In genomic region chr5:160166069-160166972, GRCh38 we compare ENCODE assay signal across 9 cellular contexts. TPM values are rescaled to one million over a fixed set of nuclear protein-coding genes. Genes with fewer than 3 reads are reported as not detected.
A peak's percentile ranks its signal among the peaks of the same experiment; 100 is the strongest.
DNase-seq lines count a peak whose midpoint lies in the region; ATAC-seq and TF ChIP-seq lines count a peak whose summit lies in the region.
"Had no signal": no experiment of that assay in that cellular context is flagged by ENCODE, and none has a peak within 500 bp of the region (broad histone marks: within the 10 kb centered on the region; RNA-seq: fewer than 3 reads in every experiment).

No MANE protein-coding gene starts in this region.

- H3K27me3 ChIP-seq in HCT116 (ENCODE audit: insufficient read depth, low read length) (no peaks in the 10 kb centered on the region), iPS-15b (ENCODE audit: control insufficient read depth, insufficient read depth, low read length) (no peaks in the 10 kb centered on the region), suprapubic skin (no peaks in the 10 kb centered on the region)
- H3K27me3 ChIP-seq: body of pancreas had no signal

- RAD21 ChIA-PET in HCT116 (lab: Charles Lee; ENCODE audit: low non-redundant PET in 1 of 2, low total read pairs in 2 of 2, uncharacterized antibody in 2 of 2, unreplicated experiment in 2 of 2), result no interaction called here

- H4K20me1 ChIP-seq in HCT116 (ENCODE audit: insufficient read depth), result no peaks in the 10 kb centered on the region

- 52% methylated on average over 5 of the region's 5 CpGs for WGBS in suprapubic skin

- peak overlapping the region; percentile 68 for H3K9ac ChIP-seq in HCT116 (ENCODE audit: low read length)
- peak overlapping the region; percentile 61 for H3K9ac ChIP-seq in iPS-15b (ENCODE audit: low read depth, low read length)

- TF ChIP-seq CTCF in HCT116 (IDR thresholded peaks at IDR 0.05 in 2 of 3, conservative IDR thresholded peaks at IDR 0.05 in 1 of 3; ENCODE audit: borderline replicate concordance in 1 of 3, insufficient read depth in 1 of 3, low read depth in 2 of 3, low read length in 2 of 3), result no peak
- no peak for TF ChIP-seq CTCF in suprapubic skin (IDR thresholded peaks at IDR 0.05)

- peak overlapping the region; percentile 84 for H3K4me2 ChIP-seq in HCT116 (ENCODE audit: low read length)

- peak overlapping the region; percentile 78 for H3K27ac ChIP-seq in HCT116 (ENCODE audit: low read depth, low read length)
- peak overlapping the region; percentile 97 for H3K27ac ChIP-seq in angular gyrus (ENCODE audit: low read depth, low read length)
- peak overlapping the region; percentile 89 for H3K27ac ChIP-seq in suprapubic skin

- POLR2A ChIA-PET in HCT116 (lab: Charles Lee), result interaction anchor here (1.2 to 1.9 kb wide), 4 partner anchors 9 to 227 kb away, joined by 3 to 6 read pairs (median 4); no protein-coding TSS in a partner anchor

- CTCF ChIA-PET in HCT116 (lab: Charles Lee), result interaction anchor here (1.1 to 2.1 kb wide), 3 partner anchors 10 to 144 kb away, joined by 4 to 10 read pairs (median 6); no protein-coding TSS in a partner anchor

- H3K4me1 ChIP-seq in HCT116 (ENCODE audit: control insufficient read depth in 1 of 2, insufficient read depth in 2 of 2, low read length in 2 of 2) (peaks cover 18 to 33% of the 10 kb centered on the region in 2 experiments), iPS-15b (ENCODE audit: control insufficient read depth, insufficient read depth, low read length) (peaks cover 33% of the 10 kb centered on the region), suprapubic skin (peaks cover 43% of the 10 kb centered on the region)

- H3K79me2 ChIP-seq in HCT116 (ENCODE audit: insufficient read depth, low read length), result no peaks in the 10 kb centered on the region

- H3K9me2 ChIP-seq in HCT116 (ENCODE audit: insufficient read depth), result no peaks in the 10 kb centered on the region

- H2AFZ ChIP-seq in HCT116 (ENCODE audit: low read depth, low read length, poor library complexity, severe bottlenecking), result peak overlapping the region; percentile 84

- intact Hi-C loops in HCT116 (cut with micrococcal nuclease), result no loop called here

- no peaks in the 10 kb centered on the region for H3K36me3 ChIP-seq in HCT116 (ENCODE audit: control insufficient read depth in 1 of 2, insufficient read depth in 2 of 2, low read length in 2 of 2)
- no peaks in the 10 kb centered on the region for H3K36me3 ChIP-seq in iPS-15b (ENCODE audit: control insufficient read depth, insufficient read depth, low read length)
- no peaks in the 10 kb centered on the region for H3K36me3 ChIP-seq in suprapubic skin

- TF ChIP-seq EP300 in suprapubic skin (IDR thresholded peaks at IDR 0.05), result no peak

- TF ChIP-seq RAD21 in HCT116 (IDR thresholded peaks at IDR 0.05; ENCODE audit: low read depth), result no peak

- ATAC-seq in HCT116 (no peak), GM21423 (IDR thresholded peaks at IDR 0.05; ENCODE audit: unreplicated experiment) (no peak), HG03442 (IDR thresholded peaks at IDR 0.05; ENCODE audit: unreplicated experiment) (no peak)

- DNase-seq in HCT116 (ENCODE audit: low read depth, low spot score), result no peak
- DNase-seq in suprapubic skin (ENCODE audit: low spot score in 2 of 2), result no peak
- DNase-seq in DMS79 (lab: John Stamatoyannopoulos, UW), result no peak
- no peak for DNase-seq in kidney tubule cell (ENCODE audit: low spot score)

- TF ChIP-seq POLR2A in HCT116 (IDR thresholded peaks at IDR 0.05; ENCODE audit: borderline replicate concordance, extremely low read depth, insufficient read depth, insufficient read length), result no peak
- TF ChIP-seq POLR2A in suprapubic skin (IDR thresholded peaks at IDR 0.05), result no peak

- no peaks in the 10 kb centered on the region for H3K9me3 ChIP-seq in HCT116 (ENCODE audit: control insufficient read depth in 1 of 2, insufficient read depth in 1 of 2, low read depth in 1 of 2, low read length in 2 of 2)
- H3K9me3 ChIP-seq in iPS-15b (ENCODE audit: control insufficient read depth, insufficient read depth, low read length), result no peaks in the 10 kb centered on the region
- H3K9me3 ChIP-seq in suprapubic skin, result no peaks in the 10 kb centered on the region
- H3K9me3 ChIP-seq: body of pancreas had no signal

- peak overlapping the region; percentile 13 to 52; a peak in 3 of 4 replicates for H3K4me3 ChIP-seq in HCT116 (replicated peaks in 1 of 2; ENCODE audit: low read depth in 1 of 2, low read length in 2 of 2)
- peak overlapping the region; percentile 20 for H3K4me3 ChIP-seq in iPS-15b (ENCODE audit: low read depth, low read length)
- no peak overlapping the region for H3K4me3 ChIP-seq in suprapubic skin
- H3K4me3 ChIP-seq: body of pancreas had no signal

- BruUV-seq in HCT116 (replicated peaks; lab: Mats Ljungman, UMichigan), result TSS peak; percentile 88

TF ChIP-seq in HCT116, 20 proteins besides CTCF, POLR2A, EP300 and RAD21:
- TF ChIP-seq REST (IDR thresholded peaks at IDR 0.05; ENCODE audit: low read depth), result no peak
- no peak for TF ChIP-seq SP1 (IDR thresholded peaks at IDR 0.05; ENCODE audit: low read depth)
- TF ChIP-seq EZH2phosphoT487 (IDR thresholded peaks at IDR 0.05; ENCODE audit: borderline replicate concordance), result no peak
- TF ChIP-seq EGR1 (IDR thresholded peaks at IDR 0.05; ENCODE audit: low read depth), result no peak
- TF ChIP-seq EZH2 (IDR thresholded peaks at IDR 0.05), result no peak
- TF ChIP-seq YY1 (IDR thresholded peaks at IDR 0.05; ENCODE audit: extremely low read depth, insufficient replicate concordance, low read depth, low read length), result no peak
- no peak for TF ChIP-seq FOSL1 (IDR thresholded peaks at IDR 0.05; ENCODE audit: low read depth)
- no peak for TF ChIP-seq CEBPB (IDR thresholded peaks at IDR 0.05; ENCODE audit: low read depth)

RNA-seq across cellular contexts. Expression of gene PWWP2A, which starts 47.1 kb away (rescaled TPM):
- 14.7 TPM for total RNA-seq in HCT116 (2021; ENCODE audit: unreplicated experiment)
- 5.3 TPM in 2 replicates for polyA plus RNA-seq in HCT116 (2012)
- total RNA-seq in suprapubic skin, result 10 to 100 TPM; 24.7 to 42.3 (median 31.4) TPM
